ENCODE assay signal across 25 cellular contexts in genomic region chr17:52824542-52824941, GRCh38.
DNase-seq lines count a peak whose midpoint lies in the region; ATAC-seq, FAIRE-seq and TF ChIP-seq lines count a peak whose summit lies in the region.
"Had no signal": no experiment of that assay in that cellular context is flagged by ENCODE, and none has a peak within 500 bp of the region (broad histone marks: within the 10 kb centered on the region; RNA-seq: fewer than 3 reads in every experiment).

No MANE protein-coding gene starts in this region.

- peak; percentile 59 for ATAC-seq in HepG2
- ATAC-seq in GM19395 (IDR thresholded peaks at IDR 0.05; ENCODE audit: unreplicated experiment) = no peak
- ATAC-seq in stimulated activated naive B cell treated with anti-CD40 and anti-IgM and Interleukin-4, amounts not matched to agents 10 μg/mL and 1 μg/mL and 100 μg/mL, for 72 hours (replicated peaks) = no peak
- ATAC-seq: A549 had no signal

- in situ Hi-C loops in HepG2 (cut with HindIII; ENCODE audit: extremely low pct_ligation_motif_present, low pct_unique_long_range_greater_than_20kb) = no loop called here
- in situ Hi-C loops in transverse colon (cut with MboI; ENCODE audit: low pct_ligation_motif_present in 1 of 4, low pct_unique_long_range_greater_than_20kb in 1 of 4, low sequenced_read_pairs in 3 of 4) = loop anchor here in 1 of 4 donors (25.0 kb wide), 1 partner anchor 112 kb away; no protein-coding TSS in a partner anchor

- peak; percentile 20 for DNase-seq in H7
- DNase-seq in M059J (ENCODE audit: low read depth) = peak; percentile 9
- peak; percentile 59 for DNase-seq in HepG2 (ENCODE audit: low spot score)
- peak; percentile 84 for DNase-seq in transverse colon
- no peak for DNase-seq in stimulated activated naive B cell treated with anti-CD40 and anti-IgM and Interleukin-4, amounts not matched to agents 10 μg/mL and 1 μg/mL and 100 μg/mL, for 72 hours
- no peak for DNase-seq in anterior cingulate cortex (lab: John Stamatoyannopoulos, UW)
- DNase-seq: AML-193; CD4-positive, alpha-beta T cell; GM23248; NCI-H1092; NCI-H1417 treated with DMSO at 0.1 percent for 48 hours; NCI-H1694 treated with DMSO at 0.1 percent for 48 hours; NCI-H2081; NCI-H2227 treated with DMSO at 0.1 percent for 48 hours; NCI-H510A treated with DMSO at 0.1 percent for 48 hours; SIG-M5; SW 1271 had no signal

- BruUV-seq in HepG2 (replicated peaks; lab: Mats Ljungman, UMichigan) = no TSS peak

- H3K9me3 ChIP-seq in HepG2 (ENCODE audit: low read length) (peaks cover 74% of the 10 kb centered on the region), transverse colon (no peaks in the 10 kb centered on the region)
- H3K9me3 ChIP-seq: A549; BLaER1 treated with 17β-estradiol and CSF1 and Interleukin-3, amounts not matched to agents 10 nM and 100 nM had no signal

- WGBS in HepG2 (ENCODE audit: low lambda C conversion rate) = 0% methylated on average over 3 of the region's 3 CpGs
- 38% methylated on average over 3 of the region's 3 CpGs; no CpG with 5 or more reads in 1 of the 2 donors for WGBS in transverse colon (ENCODE audit: low coverage in 1 of 2), 2 donors

- H3K27ac Mint-ChIP-seq in stimulated activated naive B cell treated with anti-CD40 and anti-IgM and Interleukin-4, amounts not matched to agents 10 μg/mL and 1 μg/mL and 100 μg/mL, for 72 hours = no peak overlapping the region
- H3K27ac Mint-ChIP-seq: CD4-positive, alpha-beta T cell; IgD-negative memory B cell had no signal

- no peak for TF ChIP-seq POLR2A in HepG2 (IDR thresholded peaks at IDR 0.05; ENCODE audit: insufficient read depth in 1 of 2, low read depth in 2 of 2, low read length in 2 of 2)
- TF ChIP-seq POLR2A in transverse colon (IDR thresholded peaks at IDR 0.05) = no peak

- H2AFZ ChIP-seq in HepG2 (ENCODE audit: low read length) = peak overlapping the region; percentile 9
- H2AFZ ChIP-seq: GM23248 had no signal

- CTCF ChIA-PET in HepG2 (lab: Yijun Ruan, JAX; ENCODE audit: low intra/inter-chr PET ratio, low total read pairs) = no interaction called here

- no peaks in the 10 kb centered on the region for H3K9me3 Mint-ChIP-seq in stimulated activated naive B cell treated with anti-CD40 and anti-IgM and Interleukin-4, amounts not matched to agents 10 μg/mL and 1 μg/mL and 100 μg/mL, for 72 hours

- H3K4me1 ChIP-seq in HepG2 (ENCODE audit: insufficient read depth, low read length) (peaks cover 44% of the 10 kb centered on the region), transverse colon (peaks cover 0 to 33% (median 9%) of the 10 kb centered on the region in 4 donors)
- H3K4me1 ChIP-seq: A549; BLaER1 treated with 17β-estradiol and CSF1 and Interleukin-3, amounts not matched to agents 10 nM and 100 nM had no signal

- FAIRE-seq in HepG2 (lab: Jason Lieb, UNC) = peak; percentile 34
- FAIRE-seq: A549, D721Med, RCC 7860 had no signal

- no peak for TF ChIP-seq RAD21 in HepG2 (CRISPR knock-in tag; IDR thresholded peaks at IDR 0.05)

- no peaks in the 10 kb centered on the region for H3K79me2 ChIP-seq in HepG2 (ENCODE audit: insufficient read depth, low read length)

- H3K4me3 Mint-ChIP-seq in stimulated activated naive B cell treated with anti-CD40 and anti-IgM and Interleukin-4, amounts not matched to agents 10 μg/mL and 1 μg/mL and 100 μg/mL, for 72 hours = no peak overlapping the region
- H3K4me3 Mint-ChIP-seq: CD4-positive, alpha-beta T cell; IgD-negative memory B cell had no signal

- no peak for TF ChIP-seq EP300 in HepG2 (IDR thresholded peaks at IDR 0.05; ENCODE audit: low read depth in 2 of 2, low read length in 2 of 2)
- no peak for TF ChIP-seq EP300 in HepG2 (CRISPR knock-in tag; IDR thresholded peaks at IDR 0.05; ENCODE audit: borderline replicate concordance)
- no peak for TF ChIP-seq EP300 in transverse colon (IDR thresholded peaks at IDR 0.05; ENCODE audit: low read depth)

- no peaks in the 10 kb centered on the region for H3K4me1 Mint-ChIP-seq in stimulated activated naive B cell treated with anti-CD40 and anti-IgM and Interleukin-4, amounts not matched to agents 10 μg/mL and 1 μg/mL and 100 μg/mL, for 72 hours
- H3K4me1 Mint-ChIP-seq: IgD-negative memory B cell had no signal

- no peak overlapping the region for H3K4me3 ChIP-seq in H7 (ENCODE audit: insufficient read depth, low read depth, low read length)
- no peak overlapping the region for H3K4me3 ChIP-seq in HepG2 (replicated peaks in 1 of 3; ENCODE audit: insufficient read depth in 1 of 3, low read depth in 2 of 3, low read length in 3 of 3)
- H3K4me3 ChIP-seq in transverse colon = no peak overlapping the region
- H3K4me3 ChIP-seq: A549; BLaER1 treated with 17β-estradiol and CSF1 and Interleukin-3, amounts not matched to agents 10 nM and 100 nM; GM23248; SK-N-MC had no signal

- H3K4me2 ChIP-seq in HepG2 (ENCODE audit: low read depth, low read length) = peak overlapping the region; percentile 53
- H3K4me2 ChIP-seq: A549; BLaER1 treated with 17β-estradiol and CSF1 and Interleukin-3, amounts not matched to agents 10 nM and 100 nM; KMS-11 had no signal

- H3K27ac ChIP-seq in HepG2 (ENCODE audit: extremely low read length, insufficient read depth, low read length) (peak overlapping the region; percentile 57), transverse colon (peak overlapping the region; percentile 58 to 68 (median 65))
- H3K27ac ChIP-seq: A549; BLaER1 treated with 17β-estradiol and CSF1 and Interleukin-3, amounts not matched to agents 10 nM and 100 nM; GM23248; KMS-11; SK-N-MC had no signal

- intact Hi-C loops in HepG2 (cut with micrococcal nuclease; ENCODE audit: unreplicated experiment) (no loop called here), transverse colon (cut with DNase I; ENCODE audit: low total_unique reads) (no loop called here)

- POLR2A ChIA-PET in HepG2 (lab: Yijun Ruan, JAX) = no interaction called here

- H3K27me3 ChIP-seq in H7 (ENCODE audit: control insufficient read depth, insufficient read depth, low read length) = no peaks in the 10 kb centered on the region
- no peaks in the 10 kb centered on the region for H3K27me3 ChIP-seq in HepG2 (ENCODE audit: control insufficient read depth in 1 of 2, insufficient read depth in 2 of 2, low read length in 2 of 2)
- no peaks in the 10 kb centered on the region for H3K27me3 ChIP-seq in transverse colon
- H3K27me3 ChIP-seq: BLaER1 treated with 17β-estradiol and CSF1 and Interleukin-3, amounts not matched to agents 10 nM and 100 nM had no signal

- no peak overlapping the region; the same call in 1 of the 2 replicates for H3K9ac ChIP-seq in HepG2 (ENCODE audit: insufficient read depth, low read depth, low read length)
- H3K9ac ChIP-seq: BLaER1 treated with 17β-estradiol and CSF1 and Interleukin-3, amounts not matched to agents 10 nM and 100 nM; GM23248; KMS-11 had no signal

- H3K36me3 ChIP-seq in H7 (replicated peaks; ENCODE audit: control insufficient read depth, insufficient read depth, low read length) (no peaks in the 10 kb centered on the region), HepG2 (replicated peaks in 1 of 2; ENCODE audit: control insufficient read depth in 1 of 2, insufficient read depth in 2 of 2, low read length in 2 of 2) (no peaks in the 10 kb centered on the region), transverse colon (no peaks in the 10 kb centered on the region)
- H3K36me3 ChIP-seq: BLaER1 treated with 17β-estradiol and CSF1 and Interleukin-3, amounts not matched to agents 10 nM and 100 nM had no signal

- H3K36me3 Mint-ChIP-seq in stimulated activated naive B cell treated with anti-CD40 and anti-IgM and Interleukin-4, amounts not matched to agents 10 μg/mL and 1 μg/mL and 100 μg/mL, for 72 hours = no peaks in the 10 kb centered on the region

- no peaks in the 10 kb centered on the region for H4K20me1 ChIP-seq in HepG2 (ENCODE audit: insufficient read depth, low read length)
- H4K20me1 ChIP-seq: BLaER1 treated with 17β-estradiol and CSF1 and Interleukin-3, amounts not matched to agents 10 nM and 100 nM had no signal

- H3K27me3 Mint-ChIP-seq in stimulated activated naive B cell treated with anti-CD40 and anti-IgM and Interleukin-4, amounts not matched to agents 10 μg/mL and 1 μg/mL and 100 μg/mL, for 72 hours = no peaks in the 10 kb centered on the region
- H3K27me3 Mint-ChIP-seq: CD4-positive, alpha-beta T cell; IgD-negative memory B cell had no signal

- TF ChIP-seq CTCF in HepG2 (CRISPR knock-in tag; IDR thresholded peaks at IDR 0.05) = no peak
- TF ChIP-seq CTCF in transverse colon (IDR thresholded peaks at IDR 0.05) = no peak

TF ChIP-seq in HepG2, 621 proteins besides CTCF, POLR2A, EP300 and RAD21 (continues in another document):
- TF ChIP-seq NCOA2 (CRISPR knock-in tag; IDR thresholded peaks at IDR 0.05) (peak; percentile 15; the same call in 1 of the 2 replicates), CCDC6 (CRISPR knock-in tag; IDR thresholded peaks at IDR 0.05) (no peak), TOPORS (CRISPR knock-in tag; IDR thresholded peaks at IDR 0.05) (no peak), SOX13 (IDR thresholded peaks at IDR 0.05) (no peak), SOX13 (CRISPR knock-in tag; conservative IDR thresholded peaks at IDR 0.05 in 1 of 2, IDR thresholded peaks at IDR 0.05 in 1 of 2) (peak in 1 of 2 experiments; percentile 47; a peak in 1 of 4 replicates), NR2F2 (IDR thresholded peaks at IDR 0.05; ENCODE audit: borderline replicate concordance, low read depth) (no peak), KLF6 (CRISPR knock-in tag; IDR thresholded peaks at IDR 0.05) (no peak), ARID2 (CRISPR knock-in tag; IDR thresholded peaks at IDR 0.05; ENCODE audit: borderline replicate concordance) (no peak), ZNF282 (IDR thresholded peaks at IDR 0.05; ENCODE audit: partially characterized antibody) (no peak), ZNF790 (CRISPR knock-in tag; IDR thresholded peaks at IDR 0.05; ENCODE audit: borderline replicate concordance) (no peak), NR2F6 (IDR thresholded peaks at IDR 0.05) (no peak), NR2F6 (CRISPR knock-in tag; IDR thresholded peaks at IDR 0.05) (no peak), RFX1 (IDR thresholded peaks at IDR 0.05) (no peak), ZNF841 (CRISPR knock-in tag; IDR thresholded peaks at IDR 0.05; ENCODE audit: borderline replicate concordance) (no peak), IRX3 (CRISPR knock-in tag; IDR thresholded peaks at IDR 0.05; ENCODE audit: borderline replicate concordance, low read depth) (no peak), NCOA1 (CRISPR knock-in tag; IDR thresholded peaks at IDR 0.05) (no peak), HES4 (CRISPR knock-in tag; IDR thresholded peaks at IDR 0.05; ENCODE audit: borderline replicate concordance) (no peak), HNF4G (IDR thresholded peaks at IDR 0.05; ENCODE audit: borderline replicate concordance, low read depth, low read length) (peak; percentile 15; the same call in 1 of the 2 replicates), HNF4G (CRISPR knock-in tag; IDR thresholded peaks at IDR 0.05; ENCODE audit: borderline replicate concordance, low read depth) (no peak)

Comparison
In these comparisons a context has a peak if more than half of its experiments do, and no peak if none do; other contexts are left out.
1. DNase-seq: peak in H7 (single experiment), M059J (single experiment), HepG2 (single experiment) and transverse colon (single experiment); none in stimulated activated naive B cell treated with anti-CD40 and anti-IgM and Interleukin-4, amounts not matched to agents 10 μg/mL and 1 μg/mL and 100 μg/mL, for 72 hours (single experiment) and anterior cingulate cortex (0 of 58).